In genomic region chr2:236095502-236095901, GRCh38 we compare ENCODE assay signal across 27 cellular contexts.
"Had no signal": no experiment of that assay in that cellular context is flagged by ENCODE, and none has a peak within 500 bp of the region (broad histone marks: within the 10 kb centered on the region; RNA-seq: fewer than 3 reads in every experiment).

No MANE protein-coding gene starts in this region.

- H3K4me2 ChIP-seq: neural progenitor cell, smooth muscle cell had no signal

- H3K36me3 ChIP-seq: neural progenitor cell, ovary, spleen, suprapubic skin, tibial artery, transverse colon, upper lobe of right lung, uterus had no signal

- H3K4me3 ChIP-seq: neural progenitor cell, ovary, psoas muscle, skin epidermis, smooth muscle cell, spleen, suprapubic skin, testis, tibial artery, transverse colon, upper lobe of right lung, uterus had no signal

- DNase-seq: natural killer cell; occipital lobe; ovary; psoas muscle; right cardiac atrium; stimulated activated CD4-positive, alpha-beta T cell treated with anti-CD3 and anti-CD28 coated beads, Interleukin-12 subunit alpha, Interleukin-12 subunit beta, amount 100 ng/mL, for 4 hours; stimulated activated CD4-positive, alpha-beta T cell treated with anti-CD3 and anti-CD28 coated beads, Interleukin-1b, Interleukin-23, amount 100 ng/mL, for 48 hours; stimulated activated CD4-positive, alpha-beta T cell treated with anti-CD3 and anti-CD28 coated beads, Interleukin-4, amount 100 ng/mL, for 1 hour; stimulated activated CD4-positive, alpha-beta T cell treated with anti-CD3 and anti-CD28 coated beads, Interleukin-4, amount 100 ng/mL, for 4 hours; stimulated activated CD8-positive, alpha-beta memory T cell treated with anti-CD3 and anti-CD28 coated beads, Interleukin-4, amount 100 ng/mL, for 48 hours; stimulated activated naive CD4-positive, alpha-beta T cell; stimulated activated naive CD8-positive, alpha-beta T cell treated with anti-CD3 and anti-CD28 coated beads, Interleukin-15, amount 100 ng/mL, for 72 hours; stimulated activated naive CD8-positive, alpha-beta T cell treated with anti-CD3 and anti-CD28 coated beads, Interleukin-15, Interleukin-2, amounts not matched to agents 100 U/mL and 50 U/mL, for 24 hours; substantia nigra; testis; tibial artery; transverse colon; upper lobe of right lung; uterus had no signal

- H3K27me3 ChIP-seq: neural progenitor cell, ovary, spleen, suprapubic skin, testis, tibial artery, transverse colon, upper lobe of right lung, uterus had no signal

- H3K9ac ChIP-seq: neural progenitor cell, parathyroid adenoma had no signal

- H3K4me1 ChIP-seq: parathyroid adenoma, psoas muscle, spleen, suprapubic skin, testis, tibial artery, transverse colon, upper lobe of right lung, uterus had no signal

- H2AFZ ChIP-seq: neural progenitor cell, parathyroid adenoma had no signal

- H3K9me3 ChIP-seq: ovary, psoas muscle, spleen, suprapubic skin, testis, tibial artery, transverse colon, upper lobe of right lung, uterus had no signal

- ATAC-seq: natural killer cell; psoas muscle; right cardiac atrium; sciatic nerve; stimulated activated memory B cell treated with anti-CD40 and anti-IgM and Interleukin-4, amounts not matched to agents 10 μg/mL and 1 μg/mL and 100 μg/mL, for 72 hours; stimulated activated naive CD8-positive, alpha-beta T cell treated with anti-CD3 and anti-CD28 coated beads, Interleukin-15, amount 100 ng/mL, for 72 hours; stimulated activated naive CD8-positive, alpha-beta T cell treated with anti-CD3 and anti-CD28 coated beads, Interleukin-15, Interleukin-2, amounts not matched to agents 100 U/mL and 50 U/mL, for 24 hours; upper lobe of right lung had no signal

- H3K27ac ChIP-seq: neural progenitor cell, ovary, parathyroid adenoma, psoas muscle, skin epidermis, spleen, suprapubic skin, testis, tibial artery, transverse colon, upper lobe of right lung, uterus had no signal

- H3K79me2 ChIP-seq: parathyroid adenoma had no signal
